ENCODE assay signal across 8 cellular contexts in the genomic region with DNA sequence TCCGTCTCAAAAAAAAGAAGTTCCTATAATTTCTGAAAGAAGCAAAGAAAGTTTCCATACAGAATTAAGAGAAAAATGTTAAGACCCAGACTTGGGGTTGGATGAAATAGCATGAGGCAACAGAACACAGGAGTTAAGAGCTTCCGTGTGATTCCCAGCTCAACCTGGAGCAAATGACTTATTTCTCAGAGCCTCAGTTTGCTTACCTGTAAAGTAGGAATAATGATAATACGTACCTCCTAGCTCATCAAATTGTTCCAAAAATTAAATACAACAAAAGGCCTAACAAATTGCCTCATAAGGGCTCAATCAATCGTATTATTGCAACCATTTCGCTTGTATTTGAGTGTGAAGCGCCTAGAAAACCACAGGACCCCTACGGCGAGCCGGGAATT. TPM values are rescaled to one million over a fixed set of nuclear protein-coding genes. Genes with fewer than 3 reads are reported as not detected.
DNase-seq lines count a peak whose midpoint lies in the region; ATAC-seq, FAIRE-seq and TF ChIP-seq lines count a peak whose summit lies in the region.

No MANE protein-coding gene starts in this region.

- H3K9me3 ChIP-seq in NT2/D1 (ENCODE audit: insufficient read depth, low read length), result no peaks in the 10 kb centered on the region

- no peak for ATAC-seq in effector memory CD8-positive, alpha-beta T cell (replicated peaks)
- ATAC-seq in HG02870 (IDR thresholded peaks at IDR 0.05; ENCODE audit: unreplicated experiment) (no peak), HG03196 (IDR thresholded peaks at IDR 0.05; ENCODE audit: unreplicated experiment) (no peak)

- no peak for FAIRE-seq in frontal cortex (lab: Jason Lieb, UNC)

- H3K4me1 Mint-ChIP-seq in effector memory CD8-positive, alpha-beta T cell (ENCODE audit: low read depth in 2 of 2), result peaks cover 5 to 15% of the 10 kb centered on the region in 2 donors
- H3K4me1 Mint-ChIP-seq in neural crest cell, result peaks cover 19% of the 10 kb centered on the region

- no peaks in the 10 kb centered on the region for H3K27me3 Mint-ChIP-seq in effector memory CD8-positive, alpha-beta T cell
- no peaks in the 10 kb centered on the region for H3K27me3 Mint-ChIP-seq in neural crest cell (ENCODE audit: low read depth)

- no peaks in the 10 kb centered on the region for H3K9me3 Mint-ChIP-seq in effector memory CD8-positive, alpha-beta T cell
- H3K9me3 Mint-ChIP-seq in neural crest cell, result no peaks in the 10 kb centered on the region

- H3K4me1 ChIP-seq in NT2/D1 (ENCODE audit: insufficient read depth, insufficient read length), result no peaks in the 10 kb centered on the region

- TF ChIP-seq CTCF in C4-2B (conservative IDR thresholded peaks at IDR 0.05) (no peak), neural crest cell (conservative IDR thresholded peaks at IDR 0.05) (no peak)

- H3K36me3 Mint-ChIP-seq in effector memory CD8-positive, alpha-beta T cell (ENCODE audit: insufficient read depth), result peaks cover 11% of the 10 kb centered on the region
- no peaks in the 10 kb centered on the region for H3K36me3 Mint-ChIP-seq in neural crest cell (ENCODE audit: low read depth)

- H3K36me3 ChIP-seq in NT2/D1 (ENCODE audit: insufficient read depth, insufficient read length, low read length), result peaks cover 10% of the 10 kb centered on the region

- peak overlapping the region; percentile 92 to 93 for H3K27ac Mint-ChIP-seq in effector memory CD8-positive, alpha-beta T cell
- peak overlapping the region; percentile 62 for H3K27ac Mint-ChIP-seq in neural crest cell (ENCODE audit: unreplicated experiment)

- H3K27ac ChIP-seq in C4-2B, result peak overlapping the region; percentile 96

- DNase-seq in NT2/D1 (ENCODE audit: low read depth, low spot score) (no peak), neural crest cell (ENCODE audit: low read depth, low spot score) (no peak), Ammon's horn (ENCODE audit: low spot score) (no peak), frontal cortex (ENCODE audit: low spot score in 2 of 2) (no peak)
- DNase-seq in effector memory CD8-positive, alpha-beta T cell, result no peak

- H3K27me3 ChIP-seq in NT2/D1 (ENCODE audit: insufficient read depth, insufficient read length), result no peaks in the 10 kb centered on the region

- peak overlapping the region; percentile 88 to 91 for H3K4me3 Mint-ChIP-seq in effector memory CD8-positive, alpha-beta T cell
- H3K4me3 Mint-ChIP-seq in neural crest cell, result peak overlapping the region; percentile 95

- peak overlapping the region; percentile 93 for H3K9ac ChIP-seq in NT2/D1 (ENCODE audit: insufficient read length, low read depth)

- peak overlapping the region; percentile 73 for H3K4me3 ChIP-seq in NT2/D1 (ENCODE audit: insufficient read length, low read depth)

RNA-seq across cellular contexts. Expression of a gene that starts 0.6 kb away (rescaled TPM):
- 42.8 and 43.8 TPM in 2 replicates for total RNA-seq in neural crest cell
- total RNA-seq in frontal cortex, result 21.2 TPM

RNA-seq across cellular contexts. Expression of a gene that starts 10.1 kb away (rescaled TPM):
- 47.3 and 48.4 TPM in 2 replicates for total RNA-seq in neural crest cell
- 49.7 TPM for total RNA-seq in frontal cortex
